ENCODE assay signal across 20 cellular contexts in genomic region chr6:133218831-133219230, GRCh38. TPM values are rescaled to one million over a fixed set of nuclear protein-coding genes. Genes with fewer than 3 reads are reported as not detected.
A peak's percentile ranks its signal among the peaks of the same experiment; 100 is the strongest.
DNase-seq lines count a peak whose midpoint lies in the region; ATAC-seq, FAIRE-seq and TF ChIP-seq lines count a peak whose summit lies in the region.
"Had no signal": no experiment of that assay in that cellular context is flagged by ENCODE, and none has a peak within 500 bp of the region (broad histone marks: within the 10 kb centered on the region; RNA-seq: fewer than 3 reads in every experiment).

No MANE protein-coding gene starts in this region.

- H3K9me3 ChIP-seq in IMR-90 (ENCODE audit: control insufficient read depth, insufficient read depth, low read length) (no peaks in the 10 kb centered on the region), GM12878 (replicated peaks; ENCODE audit: control insufficient read depth, insufficient read depth, low read length) (no peaks in the 10 kb centered on the region)

- in situ Hi-C loops in IMR-90 (cut with MboI; ENCODE audit: low sequenced_read_pairs) = no loop called here
- in situ Hi-C loops in GM12878 (cut with MboI) = no loop called here

- peak; percentile 47 for DNase-seq in IMR-90
- DNase-seq in GM12878 (ENCODE audit: low read depth, low spot score) = no peak
- DNase-seq in kidney tubule cell (ENCODE audit: low spot score) = peak; percentile 3
- no peak for DNase-seq in left colon
- DNase-seq in NCI-H1694 (lab: John Stamatoyannopoulos, UW) = no peak
- DNase-seq in RPMI8226 = no peak
- DNase-seq: CD8-positive, alpha-beta T cell; DMS79; H7; HFFc6; Kasumi-1; NCI-H1105; NCI-H1694 treated with DMSO at 0.1 percent for 48 hours; NCI-H510A treated with DMSO at 0.1 percent for 48 hours; NCI-H774; OCI-M1; SHP77 had no signal

- no peak overlapping the region for H4K91ac ChIP-seq in IMR-90 (ENCODE audit: insufficient read depth, low read depth, low read length)

- H2AFZ ChIP-seq in IMR-90 (replicated peaks; ENCODE audit: low read length, poor library complexity) (no peak overlapping the region), GM12878 (ENCODE audit: control insufficient read depth, low read depth, low read length) (no peak overlapping the region)

- dilution Hi-C loops in IMR-90 (cut with HindIII; ENCODE audit: low sequenced_read_pairs, unreplicated experiment) = no loop called here

- H3K36me3 ChIP-seq in IMR-90 (ENCODE audit: control insufficient read depth, insufficient read depth, low read length) = no peaks in the 10 kb centered on the region
- no peaks in the 10 kb centered on the region for H3K36me3 ChIP-seq in GM12878 (ENCODE audit: control insufficient read depth in 2 of 2, insufficient read depth in 2 of 2, low read length in 1 of 2)
- H3K36me3 ChIP-seq: BLaER1 treated with 17β-estradiol and CSF1 and Interleukin-3, amounts not matched to agents 10 nM and 100 nM had no signal

- no peak overlapping the region for H3K23ac ChIP-seq in IMR-90 (ENCODE audit: low read depth, low read length)

- H3K14ac ChIP-seq in IMR-90 (replicated peaks; ENCODE audit: low read depth, low read length) = no peak overlapping the region

- no peak overlapping the region for H4K5ac ChIP-seq in IMR-90 (ENCODE audit: low read depth, low read length)

- no peaks in the 10 kb centered on the region for H3K9me1 ChIP-seq in IMR-90 (ENCODE audit: insufficient read depth, low read length)

- no peaks in the 10 kb centered on the region for H3K79me2 ChIP-seq in GM12878 (ENCODE audit: control insufficient read depth, insufficient read depth, low read length)

- H3K4me1 ChIP-seq in IMR-90 (ENCODE audit: control insufficient read depth, insufficient read depth, low read length) = no peaks in the 10 kb centered on the region
- no peaks in the 10 kb centered on the region for H3K4me1 ChIP-seq in GM12878 (ENCODE audit: control insufficient read depth, insufficient read depth, low read length)
- H3K4me1 ChIP-seq: BLaER1 treated with 17β-estradiol and CSF1 and Interleukin-3, amounts not matched to agents 10 nM and 100 nM had no signal

- no TSS peak for BruUV-seq in IMR-90 (replicated peaks; lab: Mats Ljungman, UMichigan)
- BruUV-seq in GM12878 (replicated peaks; lab: Mats Ljungman, UMichigan) = no TSS peak

- H3K9ac ChIP-seq in IMR-90 (ENCODE audit: low read depth, low read length) (no peak overlapping the region), GM12878 (ENCODE audit: control insufficient read depth, insufficient read depth, low read length) (no peak overlapping the region)
- H3K9ac ChIP-seq: BLaER1 treated with 17β-estradiol and CSF1 and Interleukin-3, amounts not matched to agents 10 nM and 100 nM had no signal

- H3K79me1 ChIP-seq in IMR-90 (ENCODE audit: low read depth in 1 of 2, low read length in 2 of 2) = no peaks in the 10 kb centered on the region

- intact Hi-C loops in IMR-90 (cut with micrococcal nuclease) (no loop called here), GM12878 (cut with micrococcal nuclease; ENCODE audit: unreplicated experiment) (no loop called here), left colon (cut with DNase I, micrococcal nuclease) (no loop called here)

- H3K4me3 ChIP-seq in IMR-90 (ENCODE audit: insufficient read depth, low read depth, low read length) (no peak overlapping the region), GM12878 (no peak overlapping the region)
- H3K4me3 ChIP-seq: BLaER1 treated with 17β-estradiol and CSF1 and Interleukin-3, amounts not matched to agents 10 nM and 100 nM; SK-N-MC had no signal

- CTCF ChIA-PET in IMR-90 (lab: Yijun Ruan, JAX) = no interaction called here
- CTCF ChIA-PET in GM12878 (lab: Yijun Ruan, JAX) = no interaction called here

- H3K18ac ChIP-seq in IMR-90 (ENCODE audit: low read depth, low read length) = no peak overlapping the region

- TF ChIP-seq POLR2A in IMR-90 (IDR thresholded peaks at IDR 0.05; ENCODE audit: low read depth, low read length) = no peak
- TF ChIP-seq POLR2A in GM12878 (IDR thresholded peaks at IDR 0.05; ENCODE audit: low read depth, low read length) = no peak

- H3K4me2 ChIP-seq in IMR-90 (ENCODE audit: low read depth, low read length) (no peak overlapping the region), GM12878 (ENCODE audit: control insufficient read depth, insufficient read depth) (no peak overlapping the region)
- H3K4me2 ChIP-seq: BLaER1 treated with 17β-estradiol and CSF1 and Interleukin-3, amounts not matched to agents 10 nM and 100 nM had no signal

- SMC1A ChIA-PET in GM12878 (lab: Charles Lee; ENCODE audit: uncharacterized antibody, unreplicated experiment) = no interaction called here

- POLR2A ChIA-PET in IMR-90 (lab: Charles Lee; ENCODE audit: unreplicated experiment) (no interaction called here), GM12878 (lab: Charles Lee) (no interaction called here)

- H3K56ac ChIP-seq in IMR-90 (ENCODE audit: extremely low read depth, insufficient read depth, low read length) = no peak overlapping the region

- no peak overlapping the region for H2BK120ac ChIP-seq in IMR-90 (ENCODE audit: low read depth, low read length)

- TF ChIP-seq CTCF in IMR-90 (conservative IDR thresholded peaks at IDR 0.05; ENCODE audit: low read depth, low read length) = no peak
- TF ChIP-seq CTCF in GM12878 (IDR thresholded peaks at IDR 0.05 in 2 of 3, conservative IDR thresholded peaks at IDR 0.05 in 1 of 3; ENCODE audit: control insufficient read depth in 2 of 3, extremely low read depth in 1 of 3, insufficient read depth in 1 of 3, low read depth in 3 of 3, low read length in 3 of 3) = no peak

- TF ChIP-seq EP300 in GM12878 (IDR thresholded peaks at IDR 0.05; ENCODE audit: borderline replicate concordance in 1 of 2, control insufficient read depth in 1 of 2, low read depth in 2 of 2, low read length in 2 of 2) = no peak

- ATAC-seq in GM21423 (IDR thresholded peaks at IDR 0.05; ENCODE audit: unreplicated experiment) = peak; percentile 64
- ATAC-seq in IMR-90 (ENCODE audit: low read depth) = no peak
- ATAC-seq in GM12878 = no peak
- no peak for ATAC-seq in left colon
- ATAC-seq: CD8-positive, alpha-beta T cell had no signal

- TF ChIP-seq RAD21 in IMR-90 (IDR thresholded peaks at IDR 0.05; ENCODE audit: low read length) (no peak), GM12878 (IDR thresholded peaks at IDR 0.05; ENCODE audit: insufficient read depth, low read depth, low read length) (no peak)

- no peak for FAIRE-seq in GM12878 (lab: Jason Lieb, UNC)

- H2BK5ac ChIP-seq in IMR-90 (ENCODE audit: low read depth, low read length, poor library complexity, severe bottlenecking) = no peak overlapping the region

- no peak overlapping the region for H3K4ac ChIP-seq in IMR-90 (ENCODE audit: low read depth, low read length)

- no peak overlapping the region for H3K27ac ChIP-seq in IMR-90 (ENCODE audit: insufficient read depth, low read length)
- no peak overlapping the region for H3K27ac ChIP-seq in GM12878 (ENCODE audit: control insufficient read depth, insufficient read depth)
- H3K27ac ChIP-seq: BLaER1 treated with 17β-estradiol and CSF1 and Interleukin-3, amounts not matched to agents 10 nM and 100 nM; SK-N-MC had no signal

- H2BK20ac ChIP-seq in IMR-90 (ENCODE audit: low read depth, low read length) = no peak overlapping the region

- H4K8ac ChIP-seq in IMR-90 (ENCODE audit: low read depth in 2 of 2, low read length in 2 of 2) = no peak overlapping the region

- no peak overlapping the region for H2BK15ac ChIP-seq in IMR-90 (ENCODE audit: low read depth, low read length)

- H2AK5ac ChIP-seq in IMR-90 (ENCODE audit: low read depth, low read length) = no peak overlapping the region

- RAD21 ChIA-PET in GM12878 (lab: Charles Lee; ENCODE audit: unreplicated experiment) = no interaction called here

- H2AK9ac ChIP-seq in IMR-90 (replicated peaks; ENCODE audit: low read depth, low read length, poor library complexity) = no peak overlapping the region

- H4K20me1 ChIP-seq in IMR-90 (ENCODE audit: insufficient read depth, low read length) (no peaks in the 10 kb centered on the region), GM12878 (ENCODE audit: control insufficient read depth, insufficient read depth) (no peaks in the 10 kb centered on the region)
- H4K20me1 ChIP-seq: BLaER1 treated with 17β-estradiol and CSF1 and Interleukin-3, amounts not matched to agents 10 nM and 100 nM had no signal

- no CpG with 5 or more reads among the region's 3 CpGs for WGBS in IMR-90 (ENCODE audit: extremely low coverage in 2 of 2, insufficient read length in 1 of 2), 2 experiments
- 2% methylated on average over 3 of the region's 3 CpGs for WGBS in GM12878 (ENCODE audit: insufficient coverage, insufficient replicate concordance, low lambda C conversion rate, missing lambda C conversion rate)

- H3K27me3 ChIP-seq in IMR-90 (ENCODE audit: control insufficient read depth, insufficient read depth, low read length) (no peaks in the 10 kb centered on the region), GM12878 (replicated peaks in 1 of 2; ENCODE audit: control insufficient read depth in 2 of 2, insufficient read depth in 2 of 2, low read length in 1 of 2) (no peaks in the 10 kb centered on the region)
- H3K27me3 ChIP-seq: BLaER1 treated with 17β-estradiol and CSF1 and Interleukin-3, amounts not matched to agents 10 nM and 100 nM had no signal

TF ChIP-seq in IMR-90, 13 proteins besides CTCF, POLR2A, EP300 and RAD21 (continues in another document):
- no peak for TF ChIP-seq BHLHE40 (IDR thresholded peaks at IDR 0.05; ENCODE audit: low read depth, low read length)

TF ChIP-seq in GM12878, 131 proteins besides CTCF, POLR2A, EP300 and RAD21 (continues in another document):
- peak; percentile 17; the same call in 1 of the 2 replicates for TF ChIP-seq RUNX3 (IDR thresholded peaks at IDR 0.05; ENCODE audit: low read length)

RNA-seq across cellular contexts. Expression of gene EYA4, which starts 22.3 kb away (rescaled TPM):
- 11.1 and 11.9 TPM in 2 replicates for total RNA-seq in IMR-90 (2012; rRNA removed)
- polyA plus RNA-seq in IMR-90 (2012; rRNA removed) = 4.4 and 5.7 TPM in 2 replicates
- 1.5 and 2.0 TPM in 2 replicates for polyA plus RNA-seq in IMR-90 (2012; cell fraction: cytosol; rRNA removed)
- 4.6 and 20.1 TPM in 2 replicates for polyA plus RNA-seq in IMR-90 (2012; cell fraction: nucleus; rRNA removed; ENCODE audit: low replicate concordance)
- total RNA-seq in GM12878 (2013; cell fraction: nucleolus; rRNA removed) = not detected in 2 replicates
- total RNA-seq in GM12878 (2014; rRNA removed) = not detected in 2 replicates
- total RNA-seq in GM12878 (2014; rRNA removed; fragmentation: Illumina TruSeq; extraction: Trizol) = not detected in 2 replicates
- total RNA-seq in GM12878 (2021) = not detected in 2 replicates
- not detected for polyA plus RNA-seq in GM12878 (2011; ENCODE audit: low read depth)
- polyA plus RNA-seq in GM12878 (2011; rRNA removed) = not detected in 2 replicates
- not detected in 2 replicates for polyA plus RNA-seq in GM12878 (2011; cell fraction: cytosol; rRNA removed)
- not detected in 2 replicates for polyA plus RNA-seq in GM12878 (2011; cell fraction: nucleus; rRNA removed)
- not detected in 2 replicates for polyA plus RNA-seq in GM12878 (2012)
- not detected in 2 replicates for polyA plus RNA-seq in GM12878 (2014; fragmentation: Illumina TruSeq; extraction: Trizol)
- under 1 TPM in 1 of 2 experiments, not detected in 1; 0.02 TPM for polyA plus RNA-seq in GM12878 (2014; fragmentation: Nextera tagmentation; extraction: Ambion mirVana)
- not detected in 2 replicates for polyA plus RNA-seq in GM12878 (2014; rRNA removed)
- not detected for polyA plus RNA-seq in GM12878 (2016; fragmentation: Nextera tagmentation; extraction: Ambion mirVana)
- polyA minus RNA-seq in GM12878 (2011; rRNA and poly(A)+ RNA removed) = not detected in 2 replicates
- 0.52 TPM in 1 of 2 replicates, not detected in the other for polyA minus RNA-seq in GM12878 (2011; cell fraction: cytosol; rRNA and poly(A)+ RNA removed)
- polyA minus RNA-seq in GM12878 (2011; cell fraction: nucleus; rRNA and poly(A)+ RNA removed) = 0.19 and 0.73 TPM in 2 replicates
- under 1 TPM; 0.06 to 0.56 TPM for total RNA-seq in left colon
- total RNA-seq: CD8-positive, alpha-beta T cell; HFFc6 had no signal

Comparison
In these comparisons a context has a peak if more than half of its experiments do, and no peak if none do; other contexts are left out.
1. DNase-seq: peak in IMR-90 (single experiment) and kidney tubule cell (single experiment); none in GM12878 (single experiment), left colon (0 of 2), NCI-H1694 (single experiment) and RPMI8226 (single experiment).